7 cellular contexts compared by ENCODE assay signal in the genomic region with DNA sequence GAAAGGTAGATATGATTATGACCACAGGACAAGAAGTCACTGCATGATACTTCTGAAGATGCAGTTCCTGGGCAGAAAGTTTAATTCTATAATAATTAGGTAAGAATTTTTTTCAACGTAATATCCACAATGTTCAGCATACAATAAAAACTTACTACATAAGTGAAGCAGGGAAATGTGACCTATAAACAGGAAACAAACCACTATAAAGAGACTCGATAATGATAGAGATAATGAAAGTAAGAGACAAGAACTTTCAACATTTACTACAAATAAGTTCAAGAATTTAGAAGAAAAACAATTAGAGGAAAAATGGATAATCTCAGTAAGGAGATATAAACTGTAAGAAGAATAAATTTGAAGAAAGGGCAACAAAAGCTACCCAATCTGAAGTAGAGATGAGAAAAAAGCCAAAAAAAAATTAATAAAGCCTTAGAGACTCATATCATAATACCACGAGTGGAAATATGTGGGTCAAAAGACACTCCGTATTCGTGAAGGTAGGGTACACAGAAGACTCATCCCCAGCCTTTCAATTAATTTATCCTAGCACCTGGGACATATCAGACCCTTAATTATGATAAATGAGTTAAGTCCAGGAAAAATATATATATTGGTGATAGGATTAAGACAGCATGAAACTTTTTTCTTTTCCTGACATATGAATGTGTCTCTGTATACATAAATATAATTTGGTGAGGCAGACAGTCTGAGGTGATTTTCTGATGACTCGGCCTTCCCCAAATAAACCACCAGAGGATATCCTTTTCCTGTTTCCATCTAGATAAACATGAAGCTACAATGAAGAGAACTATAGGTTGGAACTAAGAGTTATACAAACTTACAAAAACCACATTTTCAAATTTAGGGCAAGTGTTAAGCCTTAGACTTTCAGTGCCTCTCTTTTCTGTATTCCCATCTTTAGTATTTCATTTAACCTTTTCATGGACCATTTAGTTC.
DNase-seq lines count a peak whose midpoint lies in the region; ATAC-seq and TF ChIP-seq lines count a peak whose summit lies in the region.

No MANE protein-coding gene starts in this region.

- peak; percentile 31 for DNase-seq in GM13976 (ENCODE audit: low spot score)
- DNase-seq in adrenal gland, result no peak
- DNase-seq in pons (ENCODE audit: low spot score), result peak; percentile 62
- no peak for DNase-seq in body of pancreas
- DNase-seq in ecto neural progenitor cell (ENCODE audit: low spot score), result no peak
- DNase-seq in activated effector memory CD4-positive, alpha-beta T cell treated with Interleukin-2 at 50 U/mL for 16 hours, result no peak

- H3K27ac ChIP-seq in adrenal gland, result peak overlapping the region in 3 of 5 donors; percentile 6 to 46 (median 24)
- no peak overlapping the region for H3K27ac ChIP-seq in body of pancreas

- no peak for TF ChIP-seq POLR2A in adrenal gland (IDR thresholded peaks at IDR 0.05)
- no peak for TF ChIP-seq POLR2A in body of pancreas (IDR thresholded peaks at IDR 0.05)

- H3K9me3 ChIP-seq in adrenal gland (replicated peaks in 1 of 3) (peaks cover 0 to 4% (median 0%) of the 10 kb centered on the region in 3 donors), body of pancreas (no peaks in the 10 kb centered on the region)

- H3K27me3 ChIP-seq in adrenal gland, result no peaks in the 10 kb centered on the region
- H3K27me3 ChIP-seq in body of pancreas, result no peaks in the 10 kb centered on the region

- peak overlapping the region in 1 of 4 donors; percentile 25 for H3K4me3 ChIP-seq in adrenal gland
- H3K4me3 ChIP-seq in body of pancreas, result no peak overlapping the region

- 60 to 69% (median 62%) methylated on average over 6 of the region's 6 CpGs for WGBS in adrenal gland, 4 donors
- WGBS in body of pancreas, 2 donors, result 71 to 76% methylated on average over 6 of the region's 6 CpGs

- H3K36me3 ChIP-seq in adrenal gland (replicated peaks in 1 of 2), result no peaks in the 10 kb centered on the region
- no peaks in the 10 kb centered on the region for H3K36me3 ChIP-seq in body of pancreas (replicated peaks in 1 of 2; ENCODE audit: insufficient read depth in 1 of 2, low read depth in 2 of 2)

- ATAC-seq in HG03469 (IDR thresholded peaks at IDR 0.05; ENCODE audit: unreplicated experiment) (peak; percentile 41), body of pancreas (no peak)

- intact Hi-C loops in adrenal gland (cut with DNase I) (no loop called here), body of pancreas (cut with DNase I) (no loop called here)

- TF ChIP-seq CTCF in GM13976 (IDR thresholded peaks at IDR 0.05; ENCODE audit: borderline replicate concordance, control extremely low read depth, extremely low read depth, insufficient read depth, missing control alignments) (no peak), adrenal gland (IDR thresholded peaks at IDR 0.05) (peak in 1 of 6 experiments; percentile 5), body of pancreas (IDR thresholded peaks at IDR 0.05) (no peak)

- H3K4me1 ChIP-seq in adrenal gland (replicated peaks in 1 of 2) (no peaks in the 10 kb centered on the region), body of pancreas (no peaks in the 10 kb centered on the region)

- in situ Hi-C loops in GM13976 (cut with MboI; ENCODE audit: low sequenced_read_pairs, unreplicated experiment), result no loop called here

Comparison
In these comparisons a context has a peak if more than half of its experiments do, and no peak if none do; other contexts are left out.
1. DNase-seq: peak in GM13976 (single experiment) and pons (single experiment); none in adrenal gland (0 of 7), body of pancreas (0 of 4), ecto neural progenitor cell (single experiment) and activated effector memory CD4-positive, alpha-beta T cell treated with Interleukin-2 at 50 U/mL for 16 hours (single experiment).
2. H3K27ac ChIP-seq: peak in adrenal gland (3 of 5); none in body of pancreas (0 of 4).